Comparison of ENCODE assay signal across 19 cellular contexts in the genomic region with DNA sequence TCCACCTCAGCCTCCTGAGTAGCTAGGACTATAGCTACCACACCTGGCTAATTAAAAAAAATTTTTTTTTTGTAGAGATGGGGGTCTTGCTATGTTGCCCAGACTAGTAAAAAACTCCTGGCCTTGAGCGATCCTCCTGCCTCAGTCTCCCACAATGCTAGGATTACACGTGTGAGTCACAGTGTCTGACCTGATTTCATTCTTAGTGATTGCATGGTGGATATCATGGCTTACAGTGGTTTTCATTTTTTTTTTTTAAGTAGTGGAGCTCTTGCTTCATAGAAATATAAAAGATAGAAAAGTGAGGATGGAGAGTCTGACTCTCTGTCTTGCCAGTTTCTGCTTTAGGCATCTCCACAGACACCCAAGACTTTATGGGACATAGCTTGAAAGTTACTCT.
DNase-seq lines count a peak whose midpoint lies in the region; ATAC-seq and TF ChIP-seq lines count a peak whose summit lies in the region.
"Had no signal": no experiment of that assay in that cellular context is flagged by ENCODE, and none has a peak within 500 bp of the region (broad histone marks: within the 10 kb centered on the region; RNA-seq: fewer than 3 reads in every experiment).

No MANE protein-coding gene starts in this region.

- ATAC-seq in T-helper 17 cell = no peak
- ATAC-seq in GM21515 (IDR thresholded peaks at IDR 0.05; ENCODE audit: unreplicated experiment) = no peak
- ATAC-seq: K562 had no signal

- TF ChIP-seq CTCF in chondrocyte (IDR thresholded peaks at IDR 0.05) (no peak), stomach (IDR thresholded peaks at IDR 0.05) (no peak)

- WGBS in stomach, 5 donors = 79 to 91% (median 86%) methylated on average over 2 of the region's 2 CpGs

- DNase-seq in activated T-cell treated with anti-CD3 and anti-CD28 coated beads, Interleukin-2, amount 50 U/mL, for 24 hours = no peak
- DNase-seq in activated T-cell treated with anti-CD3 and anti-CD28 coated beads for 4 hours (no peak), T-helper 17 cell (no peak), chondrocyte (ENCODE audit: low spot score) (no peak), stomach (no peak), kidney tubule cell (ENCODE audit: low spot score) (no peak)
- no peak for DNase-seq in stimulated activated CD4-positive, alpha-beta T cell treated with anti-CD3 and anti-CD28 coated beads, Interleukin-4, amount 100 ng/mL, for 1 hour
- DNase-seq: brain microvascular endothelial cell; heart left ventricle; NCI-H1694 treated with DMSO at 0.1 percent for 48 hours; NCI-H226; OCI-M1; SHP77 treated with DMSO at 0.1 percent for 48 hours; spleen; stimulated activated CD4-positive, alpha-beta T cell treated with anti-CD3 and anti-CD28 coated beads, Interleukin-4, amount 100 ng/mL, for 4 hours had no signal

- no peaks in the 10 kb centered on the region for H3K27me3 ChIP-seq in stomach
- H3K27me3 ChIP-seq: BLaER1 treated with 17β-estradiol and CSF1 and Interleukin-3, amounts not matched to agents 10 nM and 100 nM; brain microvascular endothelial cell; heart left ventricle; spleen had no signal

- intact Hi-C loops in stomach (cut with DNase I; ENCODE audit: low total_unique reads) = no loop called here

- no peaks in the 10 kb centered on the region for H3K27me3 Mint-ChIP-seq in activated T-cell treated with anti-CD3 and anti-CD28 coated beads, Interleukin-2, amount 50 U/mL, for 24 hours
- H3K27me3 Mint-ChIP-seq in T-helper 17 cell = no peaks in the 10 kb centered on the region
- H3K27me3 Mint-ChIP-seq in chondrocyte (ENCODE audit: low read depth) = no peaks in the 10 kb centered on the region

- H3K27ac Mint-ChIP-seq in activated T-cell treated with anti-CD3 and anti-CD28 coated beads, Interleukin-2, amount 50 U/mL, for 24 hours = peak overlapping the region; percentile 93
- H3K27ac Mint-ChIP-seq in T-helper 17 cell = peak overlapping the region; percentile 99
- peak overlapping the region; percentile 55 for H3K27ac Mint-ChIP-seq in chondrocyte (ENCODE audit: unreplicated experiment)

- H3K4me1 ChIP-seq in stomach = peaks cover 42 to 87% (median 75%) of the 10 kb centered on the region in 4 donors

- peak overlapping the region in 4 of 5 donors; percentile 30 to 47 (median 43) for H3K27ac ChIP-seq in stomach

- H3K4me3 Mint-ChIP-seq in activated T-cell treated with anti-CD3 and anti-CD28 coated beads, Interleukin-2, amount 50 U/mL, for 24 hours = no peak overlapping the region
- peak overlapping the region; percentile 94 for H3K4me3 Mint-ChIP-seq in T-helper 17 cell
- H3K4me3 Mint-ChIP-seq in chondrocyte (ENCODE audit: unreplicated experiment) = no peak overlapping the region

- no peaks in the 10 kb centered on the region for H3K36me3 ChIP-seq in stomach
- H3K36me3 ChIP-seq: BLaER1 treated with 17β-estradiol and CSF1 and Interleukin-3, amounts not matched to agents 10 nM and 100 nM; brain microvascular endothelial cell; heart left ventricle; spleen had no signal

- no peak overlapping the region for H3K4me3 ChIP-seq in stomach
- H3K4me3 ChIP-seq: BLaER1 treated with 17β-estradiol and CSF1 and Interleukin-3, amounts not matched to agents 10 nM and 100 nM; heart left ventricle; K562; mucosa of descending colon; spleen had no signal

- H3K4me1 Mint-ChIP-seq in activated T-cell treated with anti-CD3 and anti-CD28 coated beads, Interleukin-2, amount 50 U/mL, for 24 hours (ENCODE audit: low read depth) = peaks cover 89% of the 10 kb centered on the region
- H3K4me1 Mint-ChIP-seq in T-helper 17 cell (peaks cover 73% of the 10 kb centered on the region), chondrocyte (ENCODE audit: low read depth) (peaks cover 83% of the 10 kb centered on the region)

- TF ChIP-seq POLR2A in stomach (IDR thresholded peaks at IDR 0.05) = no peak

- no peaks in the 10 kb centered on the region for H3K9me3 Mint-ChIP-seq in activated T-cell treated with anti-CD3 and anti-CD28 coated beads, Interleukin-2, amount 50 U/mL, for 24 hours
- H3K9me3 Mint-ChIP-seq in chondrocyte (ENCODE audit: low read depth) = no peaks in the 10 kb centered on the region

- H3K36me3 Mint-ChIP-seq in activated T-cell treated with anti-CD3 and anti-CD28 coated beads, Interleukin-2, amount 50 U/mL, for 24 hours (ENCODE audit: low read depth) = no peaks in the 10 kb centered on the region
- H3K36me3 Mint-ChIP-seq in T-helper 17 cell (ENCODE audit: low read depth) (no peaks in the 10 kb centered on the region), chondrocyte (ENCODE audit: low read depth) (no peaks in the 10 kb centered on the region)

- H3K9me3 ChIP-seq in T-helper 17 cell (ENCODE audit: control insufficient read depth, low read length, poor library complexity, severe bottlenecking) (no peaks in the 10 kb centered on the region), stomach (no peaks in the 10 kb centered on the region)
- H3K9me3 ChIP-seq: BLaER1 treated with 17β-estradiol and CSF1 and Interleukin-3, amounts not matched to agents 10 nM and 100 nM; heart left ventricle; mucosa of descending colon; spleen had no signal

- TF ChIP-seq EP300 in stomach (IDR thresholded peaks at IDR 0.05) = no peak
